Comparison of ENCODE assay signal across 15 cellular contexts in genomic region chr1:198261886-198262285, GRCh38.
A peak's percentile ranks its signal among the peaks of the same experiment; 100 is the strongest.
DNase-seq lines count a peak whose midpoint lies in the region; ATAC-seq and TF ChIP-seq lines count a peak whose summit lies in the region.
"Had no signal": no experiment of that assay in that cellular context is flagged by ENCODE, and none has a peak within 500 bp of the region (broad histone marks: within the 10 kb centered on the region; RNA-seq: fewer than 3 reads in every experiment).

No MANE protein-coding gene starts in this region.

- H3K27ac Mint-ChIP-seq in central memory CD8-positive, alpha-beta T cell (ENCODE audit: low read depth) = peak overlapping the region; percentile 54
- H3K27ac Mint-ChIP-seq in stimulated activated memory B cell treated with anti-CD40 and anti-IgM and Interleukin-4, amounts not matched to agents 10 μg/mL and 1 μg/mL and 100 μg/mL, for 72 hours = peak overlapping the region; percentile 27
- H3K27ac Mint-ChIP-seq: CD4-positive, alpha-beta memory T cell had no signal

- ATAC-seq in central memory CD8-positive, alpha-beta T cell (replicated peaks; ENCODE audit: extremely low read depth, poor library complexity, severe bottlenecking) = no peak
- no peak for ATAC-seq in stimulated activated memory B cell treated with anti-CD40 and anti-IgM and Interleukin-4, amounts not matched to agents 10 μg/mL and 1 μg/mL and 100 μg/mL, for 72 hours
- no peak for ATAC-seq in gastroesophageal sphincter

- no peak for DNase-seq in cardiac muscle cell (ENCODE audit: low read depth in 1 of 2, low spot score in 1 of 2)
- no peak for DNase-seq in right atrium auricular region (ENCODE audit: low spot score)
- DNase-seq in GM23248 = no peak
- DNase-seq in central memory CD8-positive, alpha-beta T cell (ENCODE audit: low spot score in 2 of 2) = no peak
- DNase-seq in AG08395 (ENCODE audit: low spot score) = no peak
- DNase-seq: BE2C; CD4-positive, alpha-beta memory T cell; DMS153; DMS79 treated with DMSO at 0.1 percent for 48 hours; EL; HCEC 1CT had no signal

- H3K27me3 Mint-ChIP-seq in central memory CD8-positive, alpha-beta T cell = no peaks in the 10 kb centered on the region
- H3K27me3 Mint-ChIP-seq in stimulated activated memory B cell treated with anti-CD40 and anti-IgM and Interleukin-4, amounts not matched to agents 10 μg/mL and 1 μg/mL and 100 μg/mL, for 72 hours = no peaks in the 10 kb centered on the region
- H3K27me3 Mint-ChIP-seq: CD4-positive, alpha-beta memory T cell had no signal

- peaks cover 41% of the 10 kb centered on the region for H3K4me1 Mint-ChIP-seq in central memory CD8-positive, alpha-beta T cell
- H3K4me1 Mint-ChIP-seq in stimulated activated memory B cell treated with anti-CD40 and anti-IgM and Interleukin-4, amounts not matched to agents 10 μg/mL and 1 μg/mL and 100 μg/mL, for 72 hours = peaks cover 18% of the 10 kb centered on the region

- peaks cover 100% of the 10 kb centered on the region for H3K79me2 ChIP-seq in GM23248 (ENCODE audit: insufficient read depth)

- no peaks in the 10 kb centered on the region for H3K9me2 ChIP-seq in GM23248 (ENCODE audit: insufficient read depth)

- no peaks in the 10 kb centered on the region for H3K9me3 Mint-ChIP-seq in central memory CD8-positive, alpha-beta T cell
- H3K9me3 Mint-ChIP-seq in stimulated activated memory B cell treated with anti-CD40 and anti-IgM and Interleukin-4, amounts not matched to agents 10 μg/mL and 1 μg/mL and 100 μg/mL, for 72 hours = no peaks in the 10 kb centered on the region
- H3K9me3 Mint-ChIP-seq: CD4-positive, alpha-beta memory T cell had no signal

- H3F3A ChIP-seq in GM23248 (ENCODE audit: insufficient read depth) = peaks cover 89% of the 10 kb centered on the region

- H3K9ac ChIP-seq in GM23248 = no peak overlapping the region

- peaks cover 41% of the 10 kb centered on the region for H3K4me1 ChIP-seq in cardiac muscle cell (ENCODE audit: low read depth)
- H3K4me1 ChIP-seq in right atrium auricular region = peaks cover 0 to 24% of the 10 kb centered on the region in 2 donors
- peaks cover 84% of the 10 kb centered on the region for H3K4me1 ChIP-seq in GM23248 (ENCODE audit: insufficient read depth)
- peaks cover 0 to 6% (median 0%) of the 10 kb centered on the region in 3 donors for H3K4me1 ChIP-seq in gastroesophageal sphincter

- H3K4me3 ChIP-seq in cardiac muscle cell (no peak overlapping the region), right atrium auricular region (no peak overlapping the region), GM23248 (no peak overlapping the region), gastroesophageal sphincter (no peak overlapping the region)

- no peak for TF ChIP-seq CTCF in cardiac muscle cell (IDR thresholded peaks at IDR 0.05; ENCODE audit: low read depth, low read length)
- TF ChIP-seq CTCF in right atrium auricular region (IDR thresholded peaks at IDR 0.05) = no peak
- TF ChIP-seq CTCF in gastroesophageal sphincter (IDR thresholded peaks at IDR 0.05) = no peak

- TF ChIP-seq POLR2A in gastroesophageal sphincter (IDR thresholded peaks at IDR 0.05) = no peak

- H3K9me3 ChIP-seq in cardiac muscle cell (ENCODE audit: low read depth) (no peaks in the 10 kb centered on the region), right atrium auricular region (no peaks in the 10 kb centered on the region), GM23248 (ENCODE audit: low read depth) (no peaks in the 10 kb centered on the region), gastroesophageal sphincter (no peaks in the 10 kb centered on the region)
- H3K9me3 ChIP-seq: BE2C had no signal

- H3K36me3 Mint-ChIP-seq in central memory CD8-positive, alpha-beta T cell (ENCODE audit: insufficient read depth) = no peaks in the 10 kb centered on the region
- H3K36me3 Mint-ChIP-seq in stimulated activated memory B cell treated with anti-CD40 and anti-IgM and Interleukin-4, amounts not matched to agents 10 μg/mL and 1 μg/mL and 100 μg/mL, for 72 hours = peaks cover 20% of the 10 kb centered on the region

- no peak for TF ChIP-seq EP300 in gastroesophageal sphincter (IDR thresholded peaks at IDR 0.05)

- no peak overlapping the region for H2AFZ ChIP-seq in GM23248

- peak overlapping the region; percentile 31 for H3K27ac ChIP-seq in cardiac muscle cell
- H3K27ac ChIP-seq in right atrium auricular region = no peak overlapping the region
- peak overlapping the region; percentile 85; the same call in 1 of the 2 replicates for H3K27ac ChIP-seq in GM23248
- H3K27ac ChIP-seq in gastroesophageal sphincter = no peak overlapping the region
- H3K27ac ChIP-seq: C4-2B, HL-60 had no signal

- H3K4me3 Mint-ChIP-seq in central memory CD8-positive, alpha-beta T cell = no peak overlapping the region
- no peak overlapping the region for H3K4me3 Mint-ChIP-seq in stimulated activated memory B cell treated with anti-CD40 and anti-IgM and Interleukin-4, amounts not matched to agents 10 μg/mL and 1 μg/mL and 100 μg/mL, for 72 hours
- H3K4me3 Mint-ChIP-seq: CD4-positive, alpha-beta memory T cell had no signal

- no peaks in the 10 kb centered on the region for H3K36me3 ChIP-seq in cardiac muscle cell
- H3K36me3 ChIP-seq in right atrium auricular region = no peaks in the 10 kb centered on the region
- H3K36me3 ChIP-seq in GM23248 (ENCODE audit: low read depth) = peaks cover 53% of the 10 kb centered on the region
- H3K36me3 ChIP-seq in gastroesophageal sphincter = peaks cover 0 to 7% of the 10 kb centered on the region in 2 donors
- H3K36me3 ChIP-seq: BE2C had no signal

- H4K20me1 ChIP-seq in GM23248 (ENCODE audit: insufficient read depth) = no peaks in the 10 kb centered on the region

- in situ Hi-C loops in GM23248 (cut with MboI) = no loop called here

- H3K27me3 ChIP-seq in cardiac muscle cell = no peaks in the 10 kb centered on the region
- no peaks in the 10 kb centered on the region for H3K27me3 ChIP-seq in right atrium auricular region
- H3K27me3 ChIP-seq in GM23248 (replicated peaks; ENCODE audit: insufficient read depth) = no peaks in the 10 kb centered on the region
- no peaks in the 10 kb centered on the region for H3K27me3 ChIP-seq in gastroesophageal sphincter
- H3K27me3 ChIP-seq: BE2C had no signal

- H3K4me2 ChIP-seq in GM23248 (ENCODE audit: unreplicated experiment) = no peak overlapping the region

Comparison
In these comparisons a context has a peak if more than half of its experiments do, and no peak if none do; other contexts are left out.
1. H3K27ac ChIP-seq: peak in cardiac muscle cell (single experiment) and GM23248 (single experiment); none in right atrium auricular region (0 of 2) and gastroesophageal sphincter (0 of 4).